In genomic region chr5:98936948-98937715, GRCh38 we compare ENCODE assay signal across 28 cellular contexts. TPM values are rescaled to one million over a fixed set of nuclear protein-coding genes. Genes with fewer than 3 reads are reported as not detected.
A peak's percentile ranks its signal among the peaks of the same experiment; 100 is the strongest.
DNase-seq lines count a peak whose midpoint lies in the region; ATAC-seq and TF ChIP-seq lines count a peak whose summit lies in the region.
"Had no signal": no experiment of that assay in that cellular context is flagged by ENCODE, and none has a peak within 500 bp of the region (broad histone marks: within the 10 kb centered on the region; RNA-seq: fewer than 3 reads in every experiment).

No MANE protein-coding gene starts in this region.

- CTCF ChIA-PET in activated CD8-positive, alpha-beta T cell treated with anti-CD3 and anti-CD28 coated beads for 36 hours (lab: Charles Lee), result interaction anchor here (0.9 to 4.0 kb wide), 4 partner anchors 10 to 123 kb away, joined by 3 to 14 read pairs (median 3); no protein-coding TSS in a partner anchor
- CTCF ChIA-PET in activated CD8-positive, alpha-beta T cell treated with anti-CD3 and anti-CD28 coated beads, Interleukin-2, amount 10 ng/mL, durations not matched to agents 7 days and 5 days (lab: Charles Lee), result interaction anchor here (1.6 to 1.7 kb wide), 2 partner anchors 68 to 95 kb away, joined by 3 to 4 read pairs; no protein-coding TSS in a partner anchor

- POLR2A ChIA-PET in activated CD8-positive, alpha-beta T cell treated with anti-CD3 and anti-CD28 coated beads for 36 hours (lab: Charles Lee), result interaction anchor here (1.2 kb wide), 1 partner anchor 8 kb away, joined by 6 read pairs; the partner anchor contains the start of gene CHD1
- POLR2A ChIA-PET in activated CD8-positive, alpha-beta T cell treated with anti-CD3 and anti-CD28 coated beads, Interleukin-2, amount 10 ng/mL, durations not matched to agents 7 days and 5 days (lab: Charles Lee), result interaction anchor here (3.7 kb wide), 1 partner anchor 8 kb away, joined by 18 read pairs; the partner anchor contains the start of gene CHD1

- no peak for TF ChIP-seq CTCF in activated CD8-positive, alpha-beta T cell treated with anti-CD3 and anti-CD28 coated beads for 36 hours (IDR thresholded peaks at IDR 0.05)

- H3K4me3 Mint-ChIP-seq in activated CD8-positive, alpha-beta T cell treated with anti-CD3 and anti-CD28 coated beads for 36 hours, result no peak overlapping the region
- no peak overlapping the region for H3K4me3 Mint-ChIP-seq in activated CD8-positive, alpha-beta T cell treated with anti-CD3 and anti-CD28 coated beads, Interleukin-2, amount 10 ng/mL, durations not matched to agents 7 days and 5 days
- no peak overlapping the region for H3K4me3 Mint-ChIP-seq in stimulated activated effector memory CD8-positive, alpha-beta T cell treated with anti-CD3 and anti-CD28 coated beads, Interleukin-12 subunit alpha, Interleukin-12 subunit beta, amount 100 ng/mL, for 72 hours
- H3K4me3 Mint-ChIP-seq: activated naive CD8-positive, alpha-beta T cell treated with anti-CD3 and anti-CD28 coated beads, Interleukin-2, amount 10 ng/mL, durations not matched to agents 7 days and 5 days; IgD-negative memory B cell; naive B cell had no signal

- H3K4me1 Mint-ChIP-seq in activated CD8-positive, alpha-beta T cell treated with anti-CD3 and anti-CD28 coated beads for 36 hours (ENCODE audit: low read depth), result peaks cover 71% of the 10 kb centered on the region
- H3K4me1 Mint-ChIP-seq in activated CD8-positive, alpha-beta T cell treated with anti-CD3 and anti-CD28 coated beads, Interleukin-2, amount 10 ng/mL, durations not matched to agents 7 days and 5 days (ENCODE audit: low read depth), result peaks cover 22% of the 10 kb centered on the region
- peaks cover 37% of the 10 kb centered on the region for H3K4me1 Mint-ChIP-seq in stimulated activated effector memory CD8-positive, alpha-beta T cell treated with anti-CD3 and anti-CD28 coated beads, Interleukin-12 subunit alpha, Interleukin-12 subunit beta, amount 100 ng/mL, for 72 hours

- ATAC-seq in activated CD8-positive, alpha-beta T cell treated with anti-CD3 and anti-CD28 coated beads for 36 hours, result peak; percentile 18
- ATAC-seq in activated CD8-positive, alpha-beta T cell treated with anti-CD3 and anti-CD28 coated beads, Interleukin-2, amount 10 ng/mL, durations not matched to agents 7 days and 5 days, result no peak
- peak; percentile 64 for ATAC-seq in stimulated activated effector memory CD8-positive, alpha-beta T cell treated with anti-CD3 and anti-CD28 coated beads, Interleukin-12 subunit alpha, Interleukin-12 subunit beta, amount 100 ng/mL, for 72 hours
- ATAC-seq: A549, left colon had no signal

- H3K9me3 Mint-ChIP-seq in activated CD8-positive, alpha-beta T cell treated with anti-CD3 and anti-CD28 coated beads for 36 hours, result no peaks in the 10 kb centered on the region
- no peaks in the 10 kb centered on the region for H3K9me3 Mint-ChIP-seq in activated CD8-positive, alpha-beta T cell treated with anti-CD3 and anti-CD28 coated beads, Interleukin-2, amount 10 ng/mL, durations not matched to agents 7 days and 5 days (ENCODE audit: insufficient read depth)
- H3K9me3 Mint-ChIP-seq in stimulated activated effector memory CD8-positive, alpha-beta T cell treated with anti-CD3 and anti-CD28 coated beads, Interleukin-12 subunit alpha, Interleukin-12 subunit beta, amount 100 ng/mL, for 72 hours, result no peaks in the 10 kb centered on the region
- H3K9me3 Mint-ChIP-seq: activated naive CD8-positive, alpha-beta T cell treated with anti-CD3 and anti-CD28 coated beads, Interleukin-2, amount 10 ng/mL, durations not matched to agents 7 days and 5 days; IgD-negative memory B cell had no signal

- no peaks in the 10 kb centered on the region for H3K27me3 Mint-ChIP-seq in activated CD8-positive, alpha-beta T cell treated with anti-CD3 and anti-CD28 coated beads for 36 hours
- no peaks in the 10 kb centered on the region for H3K27me3 Mint-ChIP-seq in activated CD8-positive, alpha-beta T cell treated with anti-CD3 and anti-CD28 coated beads, Interleukin-2, amount 10 ng/mL, durations not matched to agents 7 days and 5 days (ENCODE audit: low read depth)
- H3K27me3 Mint-ChIP-seq: activated naive CD8-positive, alpha-beta T cell treated with anti-CD3 and anti-CD28 coated beads, Interleukin-2, amount 10 ng/mL, durations not matched to agents 7 days and 5 days; naive B cell had no signal

- H3K27ac Mint-ChIP-seq in activated CD8-positive, alpha-beta T cell treated with anti-CD3 and anti-CD28 coated beads for 36 hours, result peak overlapping the region; percentile 27
- H3K27ac Mint-ChIP-seq in activated CD8-positive, alpha-beta T cell treated with anti-CD3 and anti-CD28 coated beads, Interleukin-2, amount 10 ng/mL, durations not matched to agents 7 days and 5 days, result no peak overlapping the region
- peak overlapping the region; percentile 36 for H3K27ac Mint-ChIP-seq in stimulated activated effector memory CD8-positive, alpha-beta T cell treated with anti-CD3 and anti-CD28 coated beads, Interleukin-12 subunit alpha, Interleukin-12 subunit beta, amount 100 ng/mL, for 72 hours

- H3K36me3 Mint-ChIP-seq in activated CD8-positive, alpha-beta T cell treated with anti-CD3 and anti-CD28 coated beads for 36 hours (ENCODE audit: low read depth), result peaks cover 4% of the 10 kb centered on the region
- H3K36me3 Mint-ChIP-seq in activated CD8-positive, alpha-beta T cell treated with anti-CD3 and anti-CD28 coated beads, Interleukin-2, amount 10 ng/mL, durations not matched to agents 7 days and 5 days (ENCODE audit: low read depth), result peaks cover 9% of the 10 kb centered on the region
- peaks cover 7% of the 10 kb centered on the region for H3K36me3 Mint-ChIP-seq in stimulated activated effector memory CD8-positive, alpha-beta T cell treated with anti-CD3 and anti-CD28 coated beads, Interleukin-12 subunit alpha, Interleukin-12 subunit beta, amount 100 ng/mL, for 72 hours

- intact Hi-C loops in activated CD8-positive, alpha-beta T cell treated with anti-CD3 and anti-CD28 coated beads for 36 hours (cut with micrococcal nuclease), result no loop called here

- DNase-seq in activated CD8-positive, alpha-beta T cell treated with anti-CD3 and anti-CD28 coated beads for 36 hours, result peak; percentile 48
- no peak for DNase-seq in activated CD8-positive, alpha-beta T cell treated with anti-CD3 and anti-CD28 coated beads, Interleukin-2, amount 10 ng/mL, durations not matched to agents 7 days and 5 days
- peak; percentile 25 for DNase-seq in stimulated activated CD4-positive, alpha-beta T cell treated with anti-CD3 and anti-CD28 coated beads, Interleukin-15, amount 100 ng/mL, for 24 hours
- DNase-seq in stimulated activated CD4-positive, alpha-beta T cell treated with anti-CD3 and anti-CD28 coated beads, Interleukin-4, amount 100 ng/mL, for 1 hour, result no peak
- DNase-seq in kidney tubule cell (ENCODE audit: low spot score) (peak; percentile 14), GOT3 (lab: John Stamatoyannopoulos, UW) (no peak), GDM1 (lab: John Stamatoyannopoulos, UW) (no peak)
- no peak for DNase-seq in stimulated activated effector memory CD8-positive, alpha-beta T cell treated with anti-CD3 and anti-CD28 coated beads, Interleukin-12 subunit alpha, Interleukin-12 subunit beta, amount 100 ng/mL, for 72 hours (ENCODE audit: low spot score in 2 of 2)
- DNase-seq: activated CD4-positive, alpha-beta T cell treated with anti-CD3 and anti-CD28 coated beads, Interleukin-2, amount 50 U/mL, for 48 hours; activated naive CD8-positive, alpha-beta T cell treated with anti-CD3 and anti-CD28 coated beads, Interleukin-2, amount 10 ng/mL, durations not matched to agents 7 days and 5 days; caudate nucleus; HCEC 1CT; head of caudate nucleus; left colon; mesenchymal stem cell; naive B cell; NCI-H1105; NCI-H1930; NCI-H2227 treated with DMSO at 0.1 percent for 48 hours; NCI-H69; occipital lobe; SHP77 treated with DMSO at 0.1 percent for 48 hours; stimulated activated CD4-positive, alpha-beta T cell treated with anti-CD3 and anti-CD28 coated beads, Interleukin-2, amount 100 ng/mL, for 24 hours; substantia nigra; upper lobe of left lung; WERI-Rb-1 had no signal

RNA-seq across cellular contexts. Expression of gene CHD1, which starts 8.3 kb away (rescaled TPM):
- total RNA-seq in activated CD8-positive, alpha-beta T cell treated with anti-CD3 and anti-CD28 coated beads for 36 hours, result 10 to 100 TPM; 52.0 to 52.8 TPM
- 10 to 100 TPM; 44.5 to 46.0 TPM for total RNA-seq in activated CD8-positive, alpha-beta T cell treated with anti-CD3 and anti-CD28 coated beads, Interleukin-2, amount 10 ng/mL, durations not matched to agents 7 days and 5 days

Comparison
In these comparisons a context has a peak if more than half of its experiments do, and no peak if none do; other contexts are left out.
1. DNase-seq: peak in activated CD8-positive, alpha-beta T cell treated with anti-CD3 and anti-CD28 coated beads for 36 hours (single experiment), stimulated activated CD4-positive, alpha-beta T cell treated with anti-CD3 and anti-CD28 coated beads, Interleukin-15, amount 100 ng/mL, for 24 hours (single experiment) and kidney tubule cell (single experiment); none in activated CD8-positive, alpha-beta T cell treated with anti-CD3 and anti-CD28 coated beads, Interleukin-2, amount 10 ng/mL, durations not matched to agents 7 days and 5 days (single experiment), stimulated activated CD4-positive, alpha-beta T cell treated with anti-CD3 and anti-CD28 coated beads, Interleukin-4, amount 100 ng/mL, for 1 hour (single experiment), stimulated activated effector memory CD8-positive, alpha-beta T cell treated with anti-CD3 and anti-CD28 coated beads, Interleukin-12 subunit alpha, Interleukin-12 subunit beta, amount 100 ng/mL, for 72 hours (0 of 2), GOT3 (single experiment) and GDM1 (single experiment).